ENCODE assay signal across 1 cellular context in genomic region chr12:54431911-54432814, GRCh38.
TF ChIP-seq lines count a peak whose summit lies in the region.

No MANE protein-coding gene starts in this region.

TF ChIP-seq in K562, 482 proteins besides CTCF, POLR2A, EP300 and RAD21 (continued from another document and continues in another):
- TF ChIP-seq ZNF318 (IDR thresholded peaks at IDR 0.05; ENCODE audit: borderline replicate concordance in 1 of 2, low read depth in 1 of 2) (peak in 1 of 2 experiments; percentile 97; a peak in 2 of 4 replicates), GATA2 (CRISPR knock-in tag; IDR thresholded peaks at IDR 0.05) (peak; percentile 74), TAL1 (IDR thresholded peaks at IDR 0.05) (0 out of 2 replicates have a peak, but pooled peaks have one; percentile 29), ZNF584 (CRISPR knock-in tag; IDR thresholded peaks at IDR 0.05; ENCODE audit: low read depth) (no peak), ZNF551 (CRISPR knock-in tag; IDR thresholded peaks at IDR 0.05) (no peak), GABPA (tag; conservative IDR thresholded peaks at IDR 0.05; ENCODE audit: low read depth) (peak; percentile 61), ARID1B (IDR thresholded peaks at IDR 0.05) (peak; percentile 83), ZFP36 (IDR thresholded peaks at IDR 0.05; ENCODE audit: low read depth, low read length, partially characterized antibody) (no peak), HDAC1 (IDR thresholded peaks at IDR 0.05) (peak in 1 of 2 experiments; percentile 94; a peak in 2 of 4 replicates), ZNF766 (CRISPR knock-in tag; conservative IDR thresholded peaks at IDR 0.05) (0 out of 2 replicates have a peak, but pooled peaks have one; percentile 13), CREB1 (IDR thresholded peaks at IDR 0.05) (peak; percentile 34; the same call in 1 of the 2 replicates), CREB1 (CRISPR knock-in tag; IDR thresholded peaks at IDR 0.05) (no peak), HES1 (IDR thresholded peaks at IDR 0.05; ENCODE audit: low read depth) (peak; percentile 59), NFIC (IDR thresholded peaks at IDR 0.05) (peak; percentile 83), ZNF518B (CRISPR knock-in tag; IDR thresholded peaks at IDR 0.05) (no peak), SP2 (IDR thresholded peaks at IDR 0.05; ENCODE audit: extremely low read depth, low read depth, low read length, poor library complexity, severe bottlenecking) (no peak), MLLT1 (IDR thresholded peaks at IDR 0.05) (peak in 1 of 2 experiments; percentile 58; a peak in 1 of 4 replicates), MTA2 (IDR thresholded peaks at IDR 0.05; ENCODE audit: low read depth) (peak; percentile 52; the same call in 1 of the 2 replicates), CBFA2T3 (IDR thresholded peaks at IDR 0.05) (peak; percentile 79), TOE1 (IDR thresholded peaks at IDR 0.05; ENCODE audit: borderline replicate concordance) (no peak), TOE1 (CRISPR knock-in tag; IDR thresholded peaks at IDR 0.05; ENCODE audit: borderline replicate concordance, low read depth) (no peak), CXXC5 (CRISPR knock-in tag; IDR thresholded peaks at IDR 0.05) (peak; percentile 48), THAP12 (CRISPR knock-in tag; IDR thresholded peaks at IDR 0.05) (no peak), JUND (IDR thresholded peaks at IDR 0.05; ENCODE audit: borderline replicate concordance, low read depth, low read length) (peak; percentile 48; the same call in 1 of the 2 replicates), JUND (tag; IDR thresholded peaks at IDR 0.05; ENCODE audit: borderline replicate concordance, low read depth, low read length) (peak; percentile 63; the same call in 1 of the 3 replicates), MAFG (tag; conservative IDR thresholded peaks at IDR 0.05) (no peak), E2F6 (IDR thresholded peaks at IDR 0.05; ENCODE audit: borderline replicate concordance in 1 of 2, extremely low read depth in 1 of 2, insufficient read depth in 1 of 2, insufficient read length in 1 of 2, low read depth in 1 of 2, low read length in 1 of 2, poor library complexity in 1 of 2, severe bottlenecking in 1 of 2) (no peak), CBX3 (IDR thresholded peaks at IDR 0.05; ENCODE audit: borderline replicate concordance in 1 of 2, low read length in 2 of 2) (peak in 1 of 2 experiments; percentile 10; a peak in 1 of 3 replicates), FOXA3 (CRISPR knock-in tag; conservative IDR thresholded peaks at IDR 0.05 in 1 of 2, IDR thresholded peaks at IDR 0.05 in 1 of 2) (peak in 1 of 2 experiments; percentile 47; a peak in 1 of 4 replicates), RBBP5 (IDR thresholded peaks at IDR 0.05; ENCODE audit: borderline replicate concordance, insufficient read depth, low read length, poor library complexity, severe bottlenecking) (peak; percentile 52), KLF13 (tag; IDR thresholded peaks at IDR 0.05; ENCODE audit: borderline replicate concordance, low read depth) (peak; percentile 84), SIN3A (IDR thresholded peaks at IDR 0.05; ENCODE audit: borderline replicate concordance in 2 of 2, control insufficient read depth in 1 of 2, low read depth in 2 of 2, low read length in 2 of 2) (peak in 1 of 2 experiments; percentile 44; a peak in 3 of 4 replicates), ZNF263 (CRISPR knock-in tag; IDR thresholded peaks at IDR 0.05; ENCODE audit: borderline replicate concordance) (peak; percentile 16; the same call in 1 of the 2 replicates), ZBTB26 (CRISPR knock-in tag; IDR thresholded peaks at IDR 0.05) (no peak), SAP30 (IDR thresholded peaks at IDR 0.05; ENCODE audit: borderline replicate concordance, insufficient read depth, low read depth, low read length, poor library complexity, severe bottlenecking) (peak; percentile 48), ATF3 (IDR thresholded peaks at IDR 0.05) (peak; percentile 68), ATF3 (CRISPR knock-in tag; conservative IDR thresholded peaks at IDR 0.05) (no peak), ATF1 (CRISPR knock-in tag; IDR thresholded peaks at IDR 0.05) (no peak), ATF1 (tag; IDR thresholded peaks at IDR 0.05) (peak; percentile 69), KDM1A (IDR thresholded peaks at IDR 0.05) (peak; percentile 61 to 63; a peak in 3 of 4 replicates), POLR2G (IDR thresholded peaks at IDR 0.05; ENCODE audit: low read depth, low read length) (no peak), ZEB2 (IDR thresholded peaks at IDR 0.05) (peak; percentile 85), HDAC8 (tag; IDR thresholded peaks at IDR 0.05) (no peak)
